In the genomic region with DNA sequence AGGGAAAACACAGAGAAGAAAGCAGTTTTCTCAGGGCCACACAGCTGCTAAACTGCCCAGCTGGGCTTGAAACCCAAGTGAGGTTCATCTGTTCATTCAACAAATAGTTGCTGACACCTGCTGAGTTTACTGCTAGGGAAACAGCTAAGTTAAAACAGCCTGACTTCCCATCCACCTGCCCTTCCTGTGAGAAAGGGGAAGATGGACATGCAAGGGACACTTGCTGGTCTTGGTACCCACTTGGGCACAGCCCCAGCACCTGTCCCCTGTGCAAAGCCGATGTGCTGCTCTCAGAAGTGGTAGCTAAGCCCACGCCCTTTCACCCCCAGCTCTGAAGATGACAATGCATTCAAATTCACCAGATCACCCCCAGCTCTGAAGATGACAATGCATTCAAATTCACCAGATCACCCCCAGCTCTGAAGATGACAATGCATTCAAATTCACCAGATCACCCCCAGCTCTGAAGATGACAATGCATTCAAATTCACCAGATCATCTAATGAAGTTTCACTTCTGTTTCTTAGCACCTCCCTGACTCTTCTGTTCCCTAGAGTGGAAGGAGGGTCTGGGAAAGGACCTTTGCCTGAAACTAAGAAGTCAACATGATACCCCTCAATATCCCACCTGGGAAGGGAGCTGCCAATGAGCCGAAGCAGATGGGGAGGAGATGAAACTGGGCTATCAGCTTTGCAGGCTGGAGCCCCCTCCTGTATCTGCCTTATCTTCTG, we compare ENCODE assay signal across 25 cellular contexts. TPM values are rescaled to one million over a fixed set of nuclear protein-coding genes. Genes with fewer than 3 reads are reported as not detected.
A peak's percentile ranks its signal among the peaks of the same experiment; 100 is the strongest.
DNase-seq lines count a peak whose midpoint lies in the region; ATAC-seq and TF ChIP-seq lines count a peak whose summit lies in the region.
"Had no signal": no experiment of that assay in that cellular context is flagged by ENCODE, and none has a peak within 500 bp of the region (broad histone marks: within the 10 kb centered on the region; RNA-seq: fewer than 3 reads in every experiment).

No MANE protein-coding gene starts in this region.

- H3K4me1 ChIP-seq in MM.1S (ENCODE audit: low read length) (peaks cover 49% of the 10 kb centered on the region), RWPE2 (ENCODE audit: insufficient read depth, poor library complexity, severe bottlenecking) (peaks cover 8% of the 10 kb centered on the region)
- peaks cover 9% of the 10 kb centered on the region for H3K4me1 ChIP-seq in effector memory CD4-positive, alpha-beta T cell (ENCODE audit: control insufficient read depth, insufficient read depth, low read length, poor library complexity, severe bottlenecking)
- H3K4me1 ChIP-seq: prostate gland, upper lobe of left lung had no signal

- no peak overlapping the region for H3K9ac ChIP-seq in MM.1S (ENCODE audit: low read length)

- H4K20me1 ChIP-seq in MM.1S (ENCODE audit: insufficient read depth, low read length), result no peaks in the 10 kb centered on the region

- peak overlapping the region; percentile 33; the same call in 1 of the 2 replicates for H3K27ac ChIP-seq in MM.1S (ENCODE audit: low read length)
- no peak overlapping the region for H3K27ac ChIP-seq in RWPE2 (ENCODE audit: poor library complexity, severe bottlenecking)
- no peak overlapping the region for H3K27ac ChIP-seq in effector memory CD4-positive, alpha-beta T cell (ENCODE audit: insufficient read depth, low read length, poor library complexity, severe bottlenecking)
- H3K27ac ChIP-seq: 22Rv1, epithelial cell of prostate, neutrophil, prostate gland, upper lobe of left lung had no signal

- peaks cover 30% of the 10 kb centered on the region for H3F3A ChIP-seq in MM.1S (ENCODE audit: insufficient read depth, low read length)

- H3K9me2 ChIP-seq in MM.1S (replicated peaks; ENCODE audit: insufficient read depth, low read length), result no peaks in the 10 kb centered on the region

- no peak overlapping the region for H2AFZ ChIP-seq in MM.1S (ENCODE audit: low read length)

- no peaks in the 10 kb centered on the region for H3K9me3 ChIP-seq in MM.1S (replicated peaks; ENCODE audit: insufficient read depth, low read length)
- peaks cover 8% of the 10 kb centered on the region for H3K9me3 ChIP-seq in RWPE2 (ENCODE audit: severe bottlenecking)
- H3K9me3 ChIP-seq in effector memory CD4-positive, alpha-beta T cell (ENCODE audit: control insufficient read depth, low read length), result no peaks in the 10 kb centered on the region
- H3K9me3 ChIP-seq: neutrophil, prostate gland had no signal

- TF ChIP-seq CTCF in MM.1S (IDR thresholded peaks at IDR 0.05; ENCODE audit: low read length), result no peak
- no peak for TF ChIP-seq CTCF in RWPE2 (IDR thresholded peaks at IDR 0.05; ENCODE audit: poor library complexity, severe bottlenecking)

- H3K79me2 ChIP-seq in MM.1S (ENCODE audit: low read length), result no peaks in the 10 kb centered on the region

- peak; percentile 27 for DNase-seq in DMS53 (lab: John Stamatoyannopoulos, UW)
- no peak for DNase-seq in DMS53 treated with DMSO at 0.1 percent for 48 hours (lab: John Stamatoyannopoulos, UW; ENCODE audit: unreplicated experiment)
- peak; percentile 67 for DNase-seq in MM.1S
- peak; percentile 49 for DNase-seq in RWPE2 (ENCODE audit: low spot score)
- peak; percentile 51 for DNase-seq in myocyte (ENCODE audit: low read depth)
- no peak for DNase-seq in effector memory CD4-positive, alpha-beta T cell
- DNase-seq: activated CD4-positive, alpha-beta T cell treated with anti-CD3 and anti-CD28 coated beads, Interleukin-2, amount 50 U/mL, for 1 hour; activated effector memory CD4-positive, alpha-beta T cell treated with Interleukin-2 at 50 U/mL for 16 hours; activated naive CD8-positive, alpha-beta T cell treated with anti-CD3 and anti-CD28 coated beads, Interleukin-2, amount 10 ng/mL, durations not matched to agents 7 days and 5 days; CD8-positive, alpha-beta memory T cell; DMS153; GF-D8; HCEC 1CT; head of caudate nucleus; mammary epithelial cell; NCI-H1105; NCI-H2081 treated with DMSO at 0.1 percent for 48 hours; upper lobe of left lung had no signal

- no peak overlapping the region for H3K4me3 ChIP-seq in MM.1S (ENCODE audit: low read length)
- H3K4me3 ChIP-seq in RWPE2 (ENCODE audit: severe bottlenecking), result no peak overlapping the region
- no peak overlapping the region for H3K4me3 ChIP-seq in effector memory CD4-positive, alpha-beta T cell (ENCODE audit: insufficient read depth, low read depth, low read length, poor library complexity, severe bottlenecking)
- H3K4me3 ChIP-seq: prostate gland, upper lobe of left lung had no signal

- H3K4me2 ChIP-seq in MM.1S (ENCODE audit: low read depth, low read length), result peak overlapping the region; percentile 15

- no peak for ATAC-seq in RWPE2 (ENCODE audit: low read depth)
- no peak for ATAC-seq in GM21367 (IDR thresholded peaks at IDR 0.05; ENCODE audit: unreplicated experiment)
- no peak for ATAC-seq in GM18520 (IDR thresholded peaks at IDR 0.05; ENCODE audit: unreplicated experiment)
- ATAC-seq: HepG2 had no signal

- no peaks in the 10 kb centered on the region for H3K36me3 ChIP-seq in MM.1S (replicated peaks; ENCODE audit: insufficient read depth, low read length)
- no peaks in the 10 kb centered on the region for H3K36me3 ChIP-seq in RWPE2 (ENCODE audit: low read depth)
- no peaks in the 10 kb centered on the region for H3K36me3 ChIP-seq in effector memory CD4-positive, alpha-beta T cell (ENCODE audit: control insufficient read depth, insufficient read depth, low read length)
- H3K36me3 ChIP-seq: neutrophil, prostate gland, upper lobe of left lung had no signal

- H3K27me3 ChIP-seq in MM.1S (replicated peaks; ENCODE audit: insufficient read depth, low read length) (no peaks in the 10 kb centered on the region), RWPE2 (ENCODE audit: insufficient read depth, poor library complexity, severe bottlenecking) (no peaks in the 10 kb centered on the region)
- H3K27me3 ChIP-seq in effector memory CD4-positive, alpha-beta T cell (replicated peaks; ENCODE audit: control insufficient read depth, insufficient read depth, low read length, poor library complexity, severe bottlenecking), result no peaks in the 10 kb centered on the region
- H3K27me3 ChIP-seq: upper lobe of left lung had no signal

RNA-seq across cellular contexts. Expression of a gene that starts 46.0 kb away (rescaled TPM):
- total RNA-seq in myocyte, result 18.8 and 23.3 TPM in 2 replicates
- polyA plus RNA-seq in myocyte (2012), result 21.5 TPM

Comparison
In these comparisons a context has a peak if more than half of its experiments do, and no peak if none do; other contexts are left out.
1. DNase-seq: peak in DMS53 (single experiment), MM.1S (single experiment), RWPE2 (single experiment) and myocyte (single experiment); none in DMS53 treated with DMSO at 0.1 percent for 48 hours (single experiment) and effector memory CD4-positive, alpha-beta T cell (0 of 3).